In genomic region chr10:98414578-98414931, GRCh38 we compare ENCODE assay signal across 8 cellular contexts. TPM values are rescaled to one million over a fixed set of nuclear protein-coding genes. Genes with fewer than 3 reads are reported as not detected.
DNase-seq lines count a peak whose midpoint lies in the region; ATAC-seq and TF ChIP-seq lines count a peak whose summit lies in the region.

No MANE protein-coding gene starts in this region.

- H3K27ac Mint-ChIP-seq in T-helper 17 cell, result peak overlapping the region; percentile 86

- no peak for DNase-seq in GM12865 (ENCODE audit: low read depth)
- DNase-seq in T-helper 17 cell, result no peak
- DNase-seq in fibroblast of the aortic adventitia (ENCODE audit: low read depth), result no peak
- no peak for DNase-seq in amniotic stem cell (lab: John Stamatoyannopoulos, UW)
- no peak for DNase-seq in HK-2 (ENCODE audit: unreplicated experiment)

- peak overlapping the region; percentile 10 for H3K9ac ChIP-seq in rectal smooth muscle tissue (ENCODE audit: low read length)

- H3K9me3 ChIP-seq in T-helper 17 cell (ENCODE audit: control insufficient read depth, low read length, poor library complexity, severe bottlenecking), result no peaks in the 10 kb centered on the region

- H3K4me3 ChIP-seq in GM12865 (ENCODE audit: low read depth, low read length) (peak overlapping the region; percentile 5; the same call in 1 of the 2 replicates), fibroblast of the aortic adventitia (ENCODE audit: low read depth, low read length) (peak overlapping the region; percentile 77), rectal smooth muscle tissue (ENCODE audit: low read length) (peak overlapping the region; percentile 75)

- H3K27me3 Mint-ChIP-seq in T-helper 17 cell, result no peaks in the 10 kb centered on the region

- H3K4me3 Mint-ChIP-seq in T-helper 17 cell, result peak overlapping the region; percentile 95

- TF ChIP-seq CTCF in GM12865 (IDR thresholded peaks at IDR 0.05; ENCODE audit: insufficient read depth, low read depth, low read length, missing control alignments), result no peak
- no peak for TF ChIP-seq CTCF in fibroblast of the aortic adventitia (IDR thresholded peaks at IDR 0.05; ENCODE audit: insufficient read depth, low read length)

- H3K4me1 ChIP-seq in rectal smooth muscle tissue (ENCODE audit: control insufficient read depth, insufficient read depth, low read length), result peaks cover 7% of the 10 kb centered on the region

- peaks cover 20% of the 10 kb centered on the region for H3K36me3 ChIP-seq in rectal smooth muscle tissue (ENCODE audit: control insufficient read depth, insufficient read depth, low read length)

- H3K27ac ChIP-seq in rectal smooth muscle tissue (ENCODE audit: low read depth, low read length), result peak overlapping the region; percentile 76

- peaks cover 3% of the 10 kb centered on the region for H3K36me3 Mint-ChIP-seq in T-helper 17 cell (ENCODE audit: low read depth)

- peaks cover 15% of the 10 kb centered on the region for H3K4me1 Mint-ChIP-seq in T-helper 17 cell

- H3K27me3 ChIP-seq in rectal smooth muscle tissue (ENCODE audit: control insufficient read depth, insufficient read depth, low read length), result no peaks in the 10 kb centered on the region

- ATAC-seq in T-helper 17 cell (peak; percentile 10), HG03469 (IDR thresholded peaks at IDR 0.05; ENCODE audit: unreplicated experiment) (no peak), GM19351 (IDR thresholded peaks at IDR 0.05; ENCODE audit: unreplicated experiment) (no peak)

RNA-seq across cellular contexts. Expression of gene PYROXD2, which starts 0.4 kb away (rescaled TPM):
- 10 to 100 TPM; 21.5 to 25.4 TPM for total RNA-seq in T-helper 17 cell
- 6.5 and 10.2 TPM in 2 replicates for total RNA-seq in fibroblast of the aortic adventitia (ENCODE audit: low replicate concordance)

RNA-seq across cellular contexts. Expression of gene HPS1, which starts 32.2 kb away (rescaled TPM):
- total RNA-seq in T-helper 17 cell (10 to 100 TPM; 76.5 to 79.3 TPM), fibroblast of the aortic adventitia (ENCODE audit: low replicate concordance) (42.3 and 53.4 TPM in 2 replicates)

Comparison
In these comparisons a context has a peak if more than half of its experiments do, and no peak if none do; other contexts are left out.
1. H3K4me3 ChIP-seq: peak in every context shown above with its lines; median percentile 77 in fibroblast of the aortic adventitia; 75 in rectal smooth muscle tissue; 5 in GM12865.